In genomic region chr2:160876029-160876428, GRCh38 we compare ENCODE assay signal across 16 cellular contexts.
A peak's percentile ranks its signal among the peaks of the same experiment; 100 is the strongest.
DNase-seq lines count a peak whose midpoint lies in the region; ATAC-seq, FAIRE-seq and TF ChIP-seq lines count a peak whose summit lies in the region.
"Had no signal": no experiment of that assay in that cellular context is flagged by ENCODE, and none has a peak within 500 bp of the region (broad histone marks: within the 10 kb centered on the region; RNA-seq: fewer than 3 reads in every experiment).

No MANE protein-coding gene starts in this region.

- H2AFZ ChIP-seq in trophoblast cell (ENCODE audit: insufficient read depth, low read length, poor library complexity), result no peak overlapping the region
- H2AFZ ChIP-seq in GM23338, result no peak overlapping the region

- DNase-seq in DMS 273 (lab: John Stamatoyannopoulos, UW; ENCODE audit: unreplicated experiment) (peak; percentile 38), DMS 273 treated with DMSO at 0.1 percent for 48 hours (lab: John Stamatoyannopoulos, UW) (no peak), NCI-H82 treated with DMSO at 0.1 percent for 48 hours (lab: John Stamatoyannopoulos, UW; ENCODE audit: unreplicated experiment) (peak; percentile 55), epithelial cell of esophagus (ENCODE audit: low read depth) (peak; percentile 55), trophoblast cell (peak; percentile 68 to 87), RCC 7860 (ENCODE audit: low spot score) (no peak), GM23338 (ENCODE audit: low spot score) (no peak)
- DNase-seq: Caco-2; CD4-positive, CD25-positive, alpha-beta regulatory T cell; NCI-H1105; NCI-H2081; OCI-M1 had no signal

- no peak overlapping the region for H2BK5ac ChIP-seq in trophoblast cell (ENCODE audit: low read depth, low read length, poor library complexity)

- H4K91ac ChIP-seq in trophoblast cell (ENCODE audit: low read depth, low read length), result no peak overlapping the region

- H3K4ac ChIP-seq in trophoblast cell (ENCODE audit: low read depth, low read length), result no peak overlapping the region

- ATAC-seq in GM19328 (IDR thresholded peaks at IDR 0.05; ENCODE audit: unreplicated experiment) (no peak), GM23338 (no peak)

- H3K27ac ChIP-seq in trophoblast cell (ENCODE audit: low read depth, low read length), result no peak overlapping the region
- H3K27ac ChIP-seq in GM23338 (ENCODE audit: low read depth), result no peak overlapping the region
- H3K27ac ChIP-seq: 22Rv1, GM23248 had no signal

- no peak overlapping the region for H3K14ac ChIP-seq in trophoblast cell (ENCODE audit: low read length)

- no peaks in the 10 kb centered on the region for H4K20me1 ChIP-seq in GM23338 (replicated peaks; ENCODE audit: insufficient read depth)

- no peak overlapping the region for H3K27ac Mint-ChIP-seq in GM23338
- H3K27ac Mint-ChIP-seq: B cell; CD4-positive, CD25-positive, alpha-beta regulatory T cell had no signal

- no peaks in the 10 kb centered on the region for H3K79me2 ChIP-seq in trophoblast cell (ENCODE audit: control insufficient read depth, insufficient read depth, low read length, poor library complexity)
- H3K79me2 ChIP-seq in GM23338 (replicated peaks; ENCODE audit: insufficient read depth), result no peaks in the 10 kb centered on the region

- no peak for FAIRE-seq in RCC 7860 (lab: Jason Lieb, UNC)

- H2AK5ac ChIP-seq in trophoblast cell (ENCODE audit: low read length), result no peak overlapping the region

- H3K79me1 ChIP-seq in trophoblast cell (ENCODE audit: low read length), result no peaks in the 10 kb centered on the region

- peaks cover 18% of the 10 kb centered on the region; the same call in 1 of the 2 replicates for H3K9me2 ChIP-seq in GM23338 (ENCODE audit: insufficient read depth)

- H3K4me1 ChIP-seq in trophoblast cell (ENCODE audit: control insufficient read depth in 1 of 2, insufficient read depth in 2 of 2, low read length in 2 of 2) (peaks cover 2 to 5% of the 10 kb centered on the region in 2 experiments), GM23338 (ENCODE audit: insufficient read depth) (no peaks in the 10 kb centered on the region)
- H3K4me1 ChIP-seq: Caco-2 had no signal

- no peak overlapping the region for H3K9ac ChIP-seq in trophoblast cell (ENCODE audit: low read length)
- H3K9ac ChIP-seq: GM23248 had no signal

- H3K23ac ChIP-seq in trophoblast cell (ENCODE audit: low read length), result no peak overlapping the region

- no peaks in the 10 kb centered on the region for H3K9me3 Mint-ChIP-seq in GM23338
- H3K9me3 Mint-ChIP-seq: CD4-positive, CD25-positive, alpha-beta regulatory T cell had no signal

- H3K36me3 ChIP-seq in trophoblast cell (ENCODE audit: control insufficient read depth in 1 of 2, insufficient read depth in 2 of 2, low read length in 2 of 2) (no peaks in the 10 kb centered on the region), GM23338 (ENCODE audit: insufficient read depth) (no peaks in the 10 kb centered on the region)

- no peaks in the 10 kb centered on the region for H3K4me1 Mint-ChIP-seq in GM23338
- H3K4me1 Mint-ChIP-seq: B cell; CD4-positive, CD25-positive, alpha-beta regulatory T cell had no signal

- H4K12ac ChIP-seq in trophoblast cell (ENCODE audit: low read depth, low read length), result no peak overlapping the region

- peaks cover 2% of the 10 kb centered on the region for H3K27me3 Mint-ChIP-seq in GM23338 (ENCODE audit: insufficient read depth, low read depth, poor library complexity)

- no peak overlapping the region for H4K8ac ChIP-seq in trophoblast cell (ENCODE audit: low read depth, low read length)

- no peak overlapping the region for H3K4me3 Mint-ChIP-seq in GM23338
- H3K4me3 Mint-ChIP-seq: B cell; CD4-positive, CD25-positive, alpha-beta regulatory T cell had no signal

- H3K27me3 ChIP-seq in trophoblast cell (ENCODE audit: insufficient read depth, low read length) (no peaks in the 10 kb centered on the region), GM23338 (ENCODE audit: insufficient read depth) (no peaks in the 10 kb centered on the region)

- TF ChIP-seq CTCF in epithelial cell of esophagus (IDR thresholded peaks at IDR 0.05; ENCODE audit: insufficient read depth, low read depth, low read length, missing control alignments) (no peak), GM23338 (conservative IDR thresholded peaks at IDR 0.05; ENCODE audit: low read depth in 2 of 2) (no peak)

- no peak overlapping the region for H2BK120ac ChIP-seq in trophoblast cell (ENCODE audit: insufficient read depth, low read length, poor library complexity)

- H2BK12ac ChIP-seq in trophoblast cell (ENCODE audit: low read length), result no peak overlapping the region

- no peaks in the 10 kb centered on the region for H3K36me3 Mint-ChIP-seq in GM23338 (ENCODE audit: low read depth)
- H3K36me3 Mint-ChIP-seq: CD4-positive, CD25-positive, alpha-beta regulatory T cell had no signal

- no peaks in the 10 kb centered on the region for H3F3A ChIP-seq in GM23338 (replicated peaks; ENCODE audit: low read depth)

- no peak overlapping the region for H3K4me2 ChIP-seq in trophoblast cell (ENCODE audit: low read length)
- no peak overlapping the region for H3K4me2 ChIP-seq in GM23338

- WGBS in trophoblast cell (ENCODE audit: extremely low coverage, insufficient coverage, insufficient read length), result no CpG with 5 or more reads among the region's 2 CpGs

- H3K18ac ChIP-seq in trophoblast cell (ENCODE audit: low read length), result no peak overlapping the region

- no peak overlapping the region for H3K4me3 ChIP-seq in epithelial cell of esophagus (ENCODE audit: low read length)
- H3K4me3 ChIP-seq in trophoblast cell (ENCODE audit: low read depth, low read length), result no peak overlapping the region
- no peak overlapping the region for H3K4me3 ChIP-seq in GM23338
- H3K4me3 ChIP-seq: GM23248 had no signal

- H3K9me3 ChIP-seq in trophoblast cell (ENCODE audit: insufficient read depth, low read depth, low read length), result no peaks in the 10 kb centered on the region
- H3K9me3 ChIP-seq: Caco-2 had no signal

TF ChIP-seq in GM23338, 12 proteins besides CTCF, POLR2A, EP300 and RAD21:
- no peak for TF ChIP-seq ZNF331 (CRISPR knock-in tag; IDR thresholded peaks at IDR 0.05; ENCODE audit: low read depth)

Comparison
In these comparisons a context has a peak if more than half of its experiments do, and no peak if none do; other contexts are left out.
1. DNase-seq: peak in DMS 273 (single experiment), NCI-H82 treated with DMSO at 0.1 percent for 48 hours (single experiment), epithelial cell of esophagus (single experiment) and trophoblast cell (2 of 2); none in DMS 273 treated with DMSO at 0.1 percent for 48 hours (single experiment), RCC 7860 (single experiment) and GM23338 (single experiment).